In the genomic region with DNA sequence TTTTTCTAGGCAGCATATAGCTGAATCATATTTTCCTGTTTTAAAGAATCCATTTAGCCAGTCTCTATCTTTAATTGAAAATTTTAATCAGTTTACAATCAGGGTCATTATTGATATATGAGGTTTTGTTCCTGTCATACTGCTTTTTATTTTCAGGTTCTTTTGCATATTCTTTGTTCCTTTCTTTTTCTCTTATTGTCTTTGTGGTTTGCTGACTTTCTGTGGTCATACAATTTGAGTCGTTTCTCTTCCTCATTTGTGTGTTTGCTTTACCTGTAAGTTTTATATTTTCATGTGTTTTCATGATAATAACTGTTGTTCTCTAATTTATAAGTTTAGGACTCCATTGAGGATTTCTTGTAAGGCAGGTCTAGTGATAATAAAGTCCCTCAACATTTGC, we compare ENCODE assay signal across 12 cellular contexts.
DNase-seq lines count a peak whose midpoint lies in the region; ATAC-seq and TF ChIP-seq lines count a peak whose summit lies in the region.
"Had no signal": no experiment of that assay in that cellular context is flagged by ENCODE, and none has a peak within 500 bp of the region (broad histone marks: within the 10 kb centered on the region; RNA-seq: fewer than 3 reads in every experiment).

No MANE protein-coding gene starts in this region.

- no peaks in the 10 kb centered on the region for H4K20me1 ChIP-seq in SU-DHL-6 (ENCODE audit: low read depth, low read length)

- no peak for TF ChIP-seq CTCF in SU-DHL-6 (IDR thresholded peaks at IDR 0.05; ENCODE audit: insufficient read depth, low read length, poor library complexity, severe bottlenecking)
- TF ChIP-seq CTCF in body of pancreas (IDR thresholded peaks at IDR 0.05), result no peak

- H3K9me3 ChIP-seq in SU-DHL-6 (ENCODE audit: insufficient read depth, low read length) (peaks cover 7% of the 10 kb centered on the region; the same call in 1 of the 2 replicates), body of pancreas (no peaks in the 10 kb centered on the region)

- H3F3A ChIP-seq in SU-DHL-6 (ENCODE audit: insufficient read depth), result peaks cover 3% of the 10 kb centered on the region; the same call in 1 of the 2 replicates

- no peak for TF ChIP-seq POLR2A in body of pancreas (IDR thresholded peaks at IDR 0.05)

- WGBS in body of pancreas, 2 donors, result 32 to 62% methylated on average over 1 of the region's 1 CpG

- H3K4me1 ChIP-seq in body of pancreas, result no peaks in the 10 kb centered on the region
- H3K4me1 ChIP-seq: left ventricle myocardium inferior had no signal

- H2AFZ ChIP-seq in SU-DHL-6 (ENCODE audit: low read depth, low read length, severe bottlenecking), result no peak overlapping the region

- intact Hi-C loops in body of pancreas (cut with DNase I), result no loop called here

- 0 out of 2 replicates have a peak, but pooled peaks cover 4% of the 10 kb centered on the region for H3K36me3 ChIP-seq in SU-DHL-6 (ENCODE audit: low read length)
- H3K36me3 ChIP-seq in body of pancreas (replicated peaks in 1 of 2; ENCODE audit: insufficient read depth in 1 of 2, low read depth in 2 of 2), result no peaks in the 10 kb centered on the region
- H3K36me3 ChIP-seq: left ventricle myocardium inferior had no signal

- H3K4me2 ChIP-seq in SU-DHL-6 (ENCODE audit: low read depth, low read length, poor library complexity, severe bottlenecking), result peak overlapping the region; percentile 20

- no peak for DNase-seq in NCI-H1048 (lab: John Stamatoyannopoulos, UW)
- DNase-seq in body of pancreas, result no peak
- DNase-seq in T-helper 2 cell, result no peak
- DNase-seq: activated naive CD4-positive, alpha-beta T cell treated with anti-CD3 and anti-CD28 coated beads, Interleukin-2, amount 10 ng/mL, durations not matched to agents 7 days and 5 days; left ventricle myocardium inferior; NCI-H1105; NCI-H510A had no signal

- no peak overlapping the region for H3K9ac ChIP-seq in SU-DHL-6 (ENCODE audit: low read length)

- H3K27me3 ChIP-seq in SU-DHL-6 (ENCODE audit: low read length) (no peaks in the 10 kb centered on the region), body of pancreas (no peaks in the 10 kb centered on the region)

- 0 out of 2 replicates have a peak, but pooled peaks cover 3% of the 10 kb centered on the region for H3K9me2 ChIP-seq in SU-DHL-6 (replicated peaks; ENCODE audit: insufficient read depth, low read length)

- no peak overlapping the region for H3K4me3 ChIP-seq in SU-DHL-6 (ENCODE audit: insufficient read depth, low read length, poor library complexity, severe bottlenecking)
- no peak overlapping the region for H3K4me3 ChIP-seq in body of pancreas
- H3K4me3 ChIP-seq: left ventricle myocardium inferior had no signal

- H3K79me2 ChIP-seq in SU-DHL-6 (ENCODE audit: insufficient read depth, low read length), result no peaks in the 10 kb centered on the region

- ATAC-seq in GM19023 (IDR thresholded peaks at IDR 0.05; ENCODE audit: unreplicated experiment), result peak; percentile 55
- ATAC-seq in GM21723 (IDR thresholded peaks at IDR 0.05; ENCODE audit: unreplicated experiment), result peak; percentile 80
- peak; percentile 82 for ATAC-seq in HG03066 (IDR thresholded peaks at IDR 0.05; ENCODE audit: low read depth, unreplicated experiment)
- ATAC-seq in body of pancreas, result no peak

- H3K27ac ChIP-seq in SU-DHL-6 (ENCODE audit: low read depth, low read length) (peak overlapping the region; percentile 42), body of pancreas (no peak overlapping the region)
- H3K27ac ChIP-seq: epithelial cell of prostate, left ventricle myocardium inferior had no signal
